ENCODE assay signal across 2 cellular contexts in the genomic region with DNA sequence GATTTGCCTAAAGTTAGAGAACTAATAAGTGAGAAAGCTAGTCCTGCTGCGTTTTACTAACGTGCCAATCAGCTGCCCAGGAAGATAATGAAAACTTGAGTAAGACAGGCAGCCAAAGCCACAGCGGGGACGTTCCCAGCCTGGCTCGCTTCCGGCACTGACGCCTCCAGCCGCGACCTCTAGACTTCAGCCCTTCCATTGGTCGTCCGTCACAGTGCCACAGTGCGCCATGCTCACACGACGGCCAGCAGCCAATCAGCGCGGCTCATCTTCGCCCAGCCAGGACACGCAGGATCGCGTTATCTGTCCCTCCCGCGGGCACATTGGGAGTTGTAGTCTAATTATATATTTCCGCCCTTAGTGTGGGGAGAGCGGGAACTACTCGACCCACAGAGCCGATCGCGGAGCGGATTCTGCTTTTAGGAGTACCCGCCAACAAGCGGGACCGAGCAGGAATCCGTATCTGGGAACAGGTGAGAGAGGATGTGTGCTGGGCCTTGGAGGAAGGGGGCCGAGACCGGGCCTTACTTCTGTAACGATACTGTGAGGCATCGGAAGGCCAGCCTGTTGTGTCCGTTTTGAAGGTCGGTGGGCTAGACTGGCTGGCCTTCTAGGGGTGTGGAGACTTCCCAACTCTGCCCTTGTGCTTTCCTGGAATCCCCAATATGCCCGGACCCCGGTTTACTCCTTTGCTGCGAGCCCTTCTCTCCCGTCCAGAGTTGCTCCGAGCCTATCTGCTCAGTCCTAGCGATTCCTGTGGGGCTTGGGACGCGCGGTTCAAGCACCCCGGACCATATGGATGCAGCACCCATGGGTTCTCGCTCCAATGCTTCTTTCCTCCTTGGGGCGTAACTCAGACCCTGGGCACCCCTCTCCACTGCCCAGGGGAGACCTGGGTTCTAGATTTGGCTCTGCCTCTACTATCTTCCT.
TF ChIP-seq lines count a peak whose summit lies in the region.

TSS of gene FDPS (plus strand) at position 374 of the 930 bp plus-strand sequence. CDS start 924 bp downstream, outside the sequence.

TF ChIP-seq in IMR-90, 13 proteins besides CTCF, POLR2A, EP300 and RAD21:
- TF ChIP-seq ELK1 (IDR thresholded peaks at IDR 0.05; ENCODE audit: borderline replicate concordance, low read depth, low read length) (no peak), BHLHE40 (IDR thresholded peaks at IDR 0.05; ENCODE audit: low read depth, low read length) (peak; percentile 84), NFE2L2 (IDR thresholded peaks at IDR 0.05; ENCODE audit: low read depth, low read length) (no peak), CEBPB (IDR thresholded peaks at IDR 0.05; ENCODE audit: low read depth, low read length) (peak; percentile 56; the same call in 1 of the 2 replicates), RCOR1 (IDR thresholded peaks at IDR 0.05; ENCODE audit: insufficient replicate concordance, low read length) (no peak), RFX5 (IDR thresholded peaks at IDR 0.05; ENCODE audit: low read depth, low read length) (peak; percentile 53; the same call in 1 of the 2 replicates), MXI1 (IDR thresholded peaks at IDR 0.05; ENCODE audit: borderline replicate concordance, low read depth, low read length) (peak; percentile 36; the same call in 1 of the 2 replicates), USF2 (IDR thresholded peaks at IDR 0.05; ENCODE audit: low read depth, low read length) (peak; percentile 90), MAFK (IDR thresholded peaks at IDR 0.05; ENCODE audit: low read depth, low read length) (no peak), MAZ (IDR thresholded peaks at IDR 0.05; ENCODE audit: borderline replicate concordance, low read depth, low read length) (peak; percentile 30; the same call in 1 of the 2 replicates)

TF ChIP-seq in endothelial cell of umbilical vein, 7 proteins besides CTCF, POLR2A, EP300 and RAD21:
- TF ChIP-seq GATA2 (IDR thresholded peaks at IDR 0.05; ENCODE audit: insufficient read depth, insufficient read length, low read depth, low read length) (peak; percentile 20), MAX (IDR thresholded peaks at IDR 0.05; ENCODE audit: insufficient read depth, insufficient read length) (peak; percentile 74), POLR2AphosphoS5 (IDR thresholded peaks at IDR 0.05; ENCODE audit: insufficient read depth, low read depth, low read length) (peak; percentile 82), FOS (IDR thresholded peaks at IDR 0.05; ENCODE audit: borderline replicate concordance, insufficient read depth, low read length) (no peak)
